Comparison of ENCODE assay signal across 13 cellular contexts in genomic region chr12:123897221-123897620, GRCh38.
DNase-seq lines count a peak whose midpoint lies in the region.
"Had no signal": no experiment of that assay in that cellular context is flagged by ENCODE, and none has a peak within 500 bp of the region (broad histone marks: within the 10 kb centered on the region; RNA-seq: fewer than 3 reads in every experiment).

No MANE protein-coding gene starts in this region.

- H3K27ac ChIP-seq in GM23248 = peak overlapping the region; percentile 75
- H3K27ac ChIP-seq in SK-N-MC = peak overlapping the region; percentile 95
- H3K27ac ChIP-seq: heart right ventricle, left lung had no signal

- H3K27me3 ChIP-seq in GM23248 (replicated peaks; ENCODE audit: insufficient read depth) = no peaks in the 10 kb centered on the region

- peak overlapping the region; percentile 66 for H2AFZ ChIP-seq in GM23248

- peaks cover 10% of the 10 kb centered on the region; the same call in 1 of the 2 replicates for H3K4me1 ChIP-seq in GM23248 (ENCODE audit: insufficient read depth)
- H3K4me1 ChIP-seq: heart right ventricle, left lung had no signal

- H3K9me3 ChIP-seq in GM23248 (ENCODE audit: low read depth) (no peaks in the 10 kb centered on the region), SK-N-MC (ENCODE audit: low read depth, low read length) (no peaks in the 10 kb centered on the region)
- H3K9me3 ChIP-seq: heart right ventricle, left lung had no signal

- peaks cover 11% of the 10 kb centered on the region for H3F3A ChIP-seq in GM23248 (ENCODE audit: insufficient read depth)

- peak overlapping the region; percentile 80 for H3K4me2 ChIP-seq in GM23248 (ENCODE audit: unreplicated experiment)

- DNase-seq in GM23248 = peak; percentile 92
- DNase-seq in SK-N-MC (ENCODE audit: low read depth, low spot score) = no peak
- peak; percentile 77 for DNase-seq in fibroblast of gingiva (ENCODE audit: low read depth)
- peak; percentile 35 for DNase-seq in stromal cell of bone marrow (ENCODE audit: low read depth)
- no peak for DNase-seq in HUDEP-2 (lab: John Stamatoyannopoulos, UW; ENCODE audit: unreplicated experiment in 76 of 76)
- no peak for DNase-seq in AML-193 (lab: John Stamatoyannopoulos, UW)
- no peak for DNase-seq in epidermal melanocyte (ENCODE audit: insufficient read length, low spot score)
- DNase-seq: activated T-cell treated with anti-CD3 and anti-CD28 coated beads, Interleukin-2, amount 50 U/mL, for 4 hours; effector CD8-positive, alpha-beta T cell; heart right ventricle; left lung; naive thymus-derived CD8-positive, alpha-beta T cell; substantia nigra had no signal

- H4K20me1 ChIP-seq in GM23248 (ENCODE audit: insufficient read depth) = no peaks in the 10 kb centered on the region

- WGBS in GM23248 (ENCODE audit: low coverage in 1 of 2, low lambda C conversion rate in 2 of 2, missing lambda C conversion rate in 2 of 2), 2 experiments = 4% methylated on average over 5 of the region's 5 CpGs

- no peaks in the 10 kb centered on the region for H3K79me2 ChIP-seq in GM23248 (ENCODE audit: insufficient read depth)

- H3K36me3 ChIP-seq in GM23248 (ENCODE audit: low read depth) (no peaks in the 10 kb centered on the region), SK-N-MC (ENCODE audit: insufficient read depth, low read length) (no peaks in the 10 kb centered on the region)
- H3K36me3 ChIP-seq: heart right ventricle, left lung had no signal

- H3K9ac ChIP-seq in GM23248 = peak overlapping the region; percentile 76
- H3K9ac ChIP-seq in SK-N-MC (ENCODE audit: insufficient read length) = peak overlapping the region; percentile 24

- in situ Hi-C loops in GM23248 (cut with MboI) = no loop called here

- H3K4me3 ChIP-seq in GM23248 (peak overlapping the region; percentile 65), SK-N-MC (no peak overlapping the region)
- H3K4me3 ChIP-seq: heart right ventricle, left lung had no signal

- no peaks in the 10 kb centered on the region for H3K9me2 ChIP-seq in GM23248 (ENCODE audit: insufficient read depth)

Comparison
In these comparisons a context has a peak if more than half of its experiments do, and no peak if none do; other contexts are left out.
1. DNase-seq: peak in GM23248 (single experiment), fibroblast of gingiva (single experiment) and stromal cell of bone marrow (single experiment); none in SK-N-MC (single experiment), HUDEP-2 (0 of 76), AML-193 (0 of 2) and epidermal melanocyte (single experiment).